8 cellular contexts compared by ENCODE assay signal in genomic region chr20:19934792-19935491, GRCh38.
DNase-seq lines count a peak whose midpoint lies in the region; ATAC-seq and TF ChIP-seq lines count a peak whose summit lies in the region.

No MANE protein-coding gene starts in this region.

- TF ChIP-seq POLR2A in lower leg skin (IDR thresholded peaks at IDR 0.05) = no peak

- intact Hi-C loops in lower leg skin (cut with DNase I; ENCODE audit: low total_unique reads) = no loop called here

- ATAC-seq in HG03442 (IDR thresholded peaks at IDR 0.05; ENCODE audit: unreplicated experiment) = no peak

- WGBS in lower leg skin, 2 donors = 22 to 28% methylated on average over 13 of the region's 13 CpGs

- TF ChIP-seq CTCF in lower leg skin (IDR thresholded peaks at IDR 0.05) = no peak

- peak overlapping the region; percentile 34 for H3K27ac ChIP-seq in angular gyrus (ENCODE audit: low read depth, low read length)

- DNase-seq in Ammon's horn (ENCODE audit: low spot score) (peak; percentile 88), MV-4-11 (lab: John Stamatoyannopoulos, UW) (peak; percentile 96), lower leg skin (ENCODE audit: low spot score in 2 of 2) (peak; percentile 83 to 92), ureter (ENCODE audit: low spot score) (peak; percentile 76), COR-L47 (lab: John Stamatoyannopoulos, UW) (no peak)
- DNase-seq in central memory CD4-positive, alpha-beta T cell = no peak

- no peak overlapping the region for H3K4me3 ChIP-seq in lower leg skin (ENCODE audit: low read depth, poor library complexity, severe bottlenecking)

Comparison
In these comparisons a context has a peak if more than half of its experiments do, and no peak if none do; other contexts are left out.
1. DNase-seq: peak in Ammon's horn (single experiment), MV-4-11 (single experiment), lower leg skin (2 of 2) and ureter (single experiment); none in central memory CD4-positive, alpha-beta T cell (single experiment) and COR-L47 (single experiment).